In genomic region chr10:76973515-76974289, GRCh38 we compare ENCODE assay signal across 19 cellular contexts.
DNase-seq lines count a peak whose midpoint lies in the region; ATAC-seq, FAIRE-seq and TF ChIP-seq lines count a peak whose summit lies in the region.
"Had no signal": no experiment of that assay in that cellular context is flagged by ENCODE, and none has a peak within 500 bp of the region (broad histone marks: within the 10 kb centered on the region; RNA-seq: fewer than 3 reads in every experiment).

No MANE protein-coding gene starts in this region.

- H3K36me3 ChIP-seq in bronchial epithelial cell (ENCODE audit: control insufficient read depth, insufficient read depth, low read length) (no peaks in the 10 kb centered on the region), muscle layer of colon (ENCODE audit: insufficient read depth, low read length) (no peaks in the 10 kb centered on the region)

- peaks cover 5% of the 10 kb centered on the region for H3K27me3 Mint-ChIP-seq in HFFc6 (ENCODE audit: insufficient read depth)

- H3K9me3 Mint-ChIP-seq in HFFc6, result no peaks in the 10 kb centered on the region
- H3K9me3 Mint-ChIP-seq: activated CD4-positive, alpha-beta T cell treated with anti-CD3 and anti-CD28 coated beads, Interleukin-2, amount 10 ng/mL, durations not matched to agents 24 days and 14 days; activated naive CD8-positive, alpha-beta T cell treated with anti-CD3 and anti-CD28 coated beads, Interleukin-2, amount 10 ng/mL, durations not matched to agents 7 days and 5 days; IgD-negative memory B cell had no signal

- no peak overlapping the region for H3K4me3 ChIP-seq in bronchial epithelial cell (ENCODE audit: low read depth, low read length)
- no peak overlapping the region for H3K4me3 ChIP-seq in muscle layer of colon (ENCODE audit: low read depth in 1 of 2, low read length in 2 of 2)

- H3K27ac ChIP-seq in muscle layer of colon (ENCODE audit: low read depth, low read length), result peak overlapping the region; percentile 76

- peak; percentile 23 for FAIRE-seq in bronchial epithelial cell (lab: Jason Lieb, UNC)

- H3K4me1 Mint-ChIP-seq in HFFc6 (ENCODE audit: low read depth), result peaks cover 25% of the 10 kb centered on the region
- H3K4me1 Mint-ChIP-seq: activated CD4-positive, alpha-beta T cell treated with anti-CD3 and anti-CD28 coated beads, Interleukin-2, amount 10 ng/mL, durations not matched to agents 24 days and 14 days; activated naive CD8-positive, alpha-beta T cell treated with anti-CD3 and anti-CD28 coated beads, Interleukin-2, amount 10 ng/mL, durations not matched to agents 7 days and 5 days; IgD-negative memory B cell had no signal

- H3K27ac Mint-ChIP-seq in HFFc6, result no peak overlapping the region
- H3K27ac Mint-ChIP-seq: activated CD4-positive, alpha-beta T cell treated with anti-CD3 and anti-CD28 coated beads, Interleukin-2, amount 10 ng/mL, durations not matched to agents 24 days and 14 days; activated naive CD8-positive, alpha-beta T cell treated with anti-CD3 and anti-CD28 coated beads, Interleukin-2, amount 10 ng/mL, durations not matched to agents 7 days and 5 days; IgD-negative memory B cell had no signal

- H3K27me3 ChIP-seq in bronchial epithelial cell (ENCODE audit: control insufficient read depth, insufficient read depth, low read length) (no peaks in the 10 kb centered on the region), muscle layer of colon (ENCODE audit: control insufficient read depth in 1 of 2, insufficient read depth in 2 of 2, low read length in 2 of 2) (no peaks in the 10 kb centered on the region)

- peaks cover 19% of the 10 kb centered on the region for H3K36me3 Mint-ChIP-seq in HFFc6 (ENCODE audit: low read depth)
- H3K36me3 Mint-ChIP-seq: activated naive CD8-positive, alpha-beta T cell treated with anti-CD3 and anti-CD28 coated beads, Interleukin-2, amount 10 ng/mL, durations not matched to agents 7 days and 5 days; IgD-negative memory B cell had no signal

- no peak overlapping the region for H3K9ac ChIP-seq in muscle layer of colon (ENCODE audit: low read length)

- peaks cover 80% of the 10 kb centered on the region for H3K4me1 ChIP-seq in muscle layer of colon (ENCODE audit: insufficient read depth, low read length)

- no peak for ATAC-seq in HG02885 (IDR thresholded peaks at IDR 0.05; ENCODE audit: poor library complexity, unreplicated experiment)

- H3K9me3 ChIP-seq in muscle layer of colon (ENCODE audit: low read length), result no peaks in the 10 kb centered on the region

- H3K4me3 Mint-ChIP-seq in HFFc6, result no peak overlapping the region
- H3K4me3 Mint-ChIP-seq: activated CD4-positive, alpha-beta T cell treated with anti-CD3 and anti-CD28 coated beads, Interleukin-2, amount 10 ng/mL, durations not matched to agents 24 days and 14 days; activated naive CD8-positive, alpha-beta T cell treated with anti-CD3 and anti-CD28 coated beads, Interleukin-2, amount 10 ng/mL, durations not matched to agents 7 days and 5 days; IgD-negative memory B cell had no signal

- DNase-seq in AG08395 (ENCODE audit: low spot score) (peak; percentile 64), HFFc6 (peak; percentile 52), bronchial epithelial cell (ENCODE audit: low read depth) (peak; percentile 84), HuH-7.5 (ENCODE audit: low spot score) (no peak), amniotic stem cell (lab: John Stamatoyannopoulos, UW) (no peak), OCI-M2 (lab: John Stamatoyannopoulos, UW; ENCODE audit: unreplicated experiment) (no peak)
- DNase-seq: ACHN; activated CD4-positive, alpha-beta T cell treated with anti-CD3 and anti-CD28 coated beads, Interleukin-2, amount 10 ng/mL, durations not matched to agents 24 days and 14 days; activated naive CD8-positive, alpha-beta T cell treated with anti-CD3 and anti-CD28 coated beads, Interleukin-2, amount 10 ng/mL, durations not matched to agents 7 days and 5 days; activated T-cell treated with anti-CD3 and anti-CD28 coated beads, Interleukin-2, amount 50 U/mL, for 1 hour; kidney glomerular epithelial cell; NCI-H1048; NCI-H774; SHP77 treated with DMSO at 0.1 percent for 48 hours; stimulated activated CD4-positive, alpha-beta T cell treated with anti-CD3 and anti-CD28 coated beads, Interleukin-15, amount 100 ng/mL, for 24 hours; T1000 had no signal

- TF ChIP-seq CTCF in HFFc6 (IDR thresholded peaks at IDR 0.05) (no peak), bronchial epithelial cell (IDR thresholded peaks at IDR 0.05; ENCODE audit: insufficient read depth, low read length, severe bottlenecking) (no peak)

Comparison
In these comparisons a context has a peak if more than half of its experiments do, and no peak if none do; other contexts are left out.
1. DNase-seq: peak in AG08395 (single experiment), HFFc6 (single experiment) and bronchial epithelial cell (single experiment); none in HuH-7.5 (single experiment), amniotic stem cell (single experiment) and OCI-M2 (single experiment).